8 cellular contexts compared by ENCODE assay signal in the genomic region with DNA sequence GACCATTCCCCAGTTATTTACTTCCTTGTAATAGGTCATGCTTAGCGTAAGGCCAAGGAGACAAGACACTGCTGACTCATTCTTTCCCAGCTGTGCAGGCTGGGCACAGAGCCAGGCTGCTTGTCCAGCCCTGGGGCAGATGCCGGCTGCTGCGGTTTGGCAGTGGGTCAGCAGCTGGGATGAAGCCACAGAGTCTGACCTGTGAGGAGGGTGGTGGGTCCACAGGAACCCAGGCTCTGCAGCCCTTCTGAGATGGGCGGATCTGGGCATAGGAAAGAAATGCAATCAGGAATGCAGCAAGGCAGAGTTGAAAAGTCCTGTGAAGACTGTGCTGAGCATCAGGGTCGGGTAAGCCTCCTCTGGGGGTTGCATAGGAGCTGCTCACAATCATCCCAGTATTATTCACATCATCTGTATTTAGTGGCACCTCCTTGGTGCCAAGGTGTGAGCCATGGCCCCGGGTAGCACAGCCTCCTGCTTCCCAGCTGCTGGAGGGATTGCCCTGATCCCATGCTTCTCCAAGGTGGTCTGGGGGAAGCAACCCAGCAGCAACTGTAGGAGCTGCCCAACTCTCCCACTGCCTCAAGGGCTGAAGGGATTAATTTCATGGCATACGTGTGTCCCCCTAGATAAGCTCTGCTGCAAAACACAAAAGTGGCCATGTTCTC.
DNase-seq lines count a peak whose midpoint lies in the region; ATAC-seq, FAIRE-seq and TF ChIP-seq lines count a peak whose summit lies in the region.

No MANE protein-coding gene starts in this region.

- no peak for TF ChIP-seq POLR2A in body of pancreas (IDR thresholded peaks at IDR 0.05)

- H3K9me2 ChIP-seq in Karpas-422 (replicated peaks; ENCODE audit: insufficient read depth, low read length), result no peaks in the 10 kb centered on the region

- no peaks in the 10 kb centered on the region for H3K36me3 ChIP-seq in Karpas-422 (ENCODE audit: insufficient read depth, low read length)
- H3K36me3 ChIP-seq in body of pancreas (replicated peaks in 1 of 2; ENCODE audit: insufficient read depth in 1 of 2, low read depth in 2 of 2), result no peaks in the 10 kb centered on the region
- no peaks in the 10 kb centered on the region for H3K36me3 ChIP-seq in kidney (ENCODE audit: control insufficient read depth in 1 of 2, insufficient read depth in 2 of 2, low read length in 2 of 2)

- ATAC-seq in GM21526 (IDR thresholded peaks at IDR 0.05; ENCODE audit: low FRiP score, unreplicated experiment) (peak; percentile 34), body of pancreas (peak; percentile 91)

- H3K79me2 ChIP-seq in Karpas-422 (ENCODE audit: low read length), result no peaks in the 10 kb centered on the region

- no peaks in the 10 kb centered on the region for H3K27me3 ChIP-seq in Karpas-422 (ENCODE audit: low read length)
- H3K27me3 ChIP-seq in body of pancreas, result no peaks in the 10 kb centered on the region

- peaks cover 62% of the 10 kb centered on the region for H3K4me1 ChIP-seq in Karpas-422 (ENCODE audit: low read length)
- H3K4me1 ChIP-seq in body of pancreas, result peaks cover 38% of the 10 kb centered on the region
- peaks cover 3 to 22% of the 10 kb centered on the region in 2 donors for H3K4me1 ChIP-seq in kidney (ENCODE audit: control insufficient read depth in 1 of 2, insufficient read depth in 1 of 2, low read depth in 1 of 2, low read length in 2 of 2)

- no peak overlapping the region for H3K27ac ChIP-seq in Karpas-422 (ENCODE audit: low read length)
- H3K27ac ChIP-seq in body of pancreas, result no peak overlapping the region
- H3K27ac ChIP-seq in kidney (ENCODE audit: low read depth in 2 of 2, low read length in 2 of 2), result no peak overlapping the region

- 21 to 29% methylated on average over 7 of the region's 7 CpGs for WGBS in body of pancreas, 2 donors

- no peaks in the 10 kb centered on the region for H3K9me3 ChIP-seq in Karpas-422 (ENCODE audit: low read length)
- H3K9me3 ChIP-seq in body of pancreas, result no peaks in the 10 kb centered on the region
- no peaks in the 10 kb centered on the region for H3K9me3 ChIP-seq in kidney (ENCODE audit: control insufficient read depth in 1 of 2, low read length in 2 of 2)

- peak overlapping the region; percentile 69 for H3K4me2 ChIP-seq in Karpas-422 (ENCODE audit: low read depth, low read length, poor library complexity, severe bottlenecking)

- H2AFZ ChIP-seq in Karpas-422 (ENCODE audit: low read length), result no peak overlapping the region

- FAIRE-seq in kidney (lab: Jason Lieb, UNC), result peak; percentile 61

- H3K9ac ChIP-seq in Karpas-422 (ENCODE audit: low read length) (peak overlapping the region; percentile 27; the same call in 1 of the 2 replicates), kidney (ENCODE audit: low read length in 2 of 2) (no peak overlapping the region)

- intact Hi-C loops in body of pancreas (cut with DNase I), result no loop called here
- intact Hi-C loops in kidney (cut with DNase I), result no loop called here

- H4K20me1 ChIP-seq in Karpas-422 (ENCODE audit: insufficient read depth, low read depth, low read length), result no peaks in the 10 kb centered on the region

- TF ChIP-seq CTCF in body of pancreas (IDR thresholded peaks at IDR 0.05), result no peak
- TF ChIP-seq CTCF in kidney (IDR thresholded peaks at IDR 0.05; ENCODE audit: borderline replicate concordance, extremely low read depth, insufficient read depth), result no peak
- no peak for TF ChIP-seq CTCF in GM20000 (IDR thresholded peaks at IDR 0.05; ENCODE audit: extremely low read depth, missing control alignments)

- H3K4me3 ChIP-seq in Karpas-422 (ENCODE audit: low read length) (peak overlapping the region; percentile 38; the same call in 1 of the 2 replicates), body of pancreas (no peak overlapping the region), kidney (ENCODE audit: low read length in 2 of 2) (no peak overlapping the region)

- DNase-seq in COLO668 (lab: John Stamatoyannopoulos, UW; ENCODE audit: unreplicated experiment) (peak; percentile 91), Karpas-422 (peak; percentile 51), body of pancreas (peak; percentile 82 to 91 (median 90)), kidney (peak; percentile 98), superior temporal gyrus (ENCODE audit: extremely low spot score) (peak; percentile 96), GM20000 (ENCODE audit: low spot score) (no peak)
- no peak for DNase-seq in activated CD4-positive, alpha-beta T cell treated with anti-CD3 and anti-CD28 coated beads for 4 hours

Comparison
In these comparisons a context has a peak if more than half of its experiments do, and no peak if none do; other contexts are left out.
1. DNase-seq: peak in COLO668 (single experiment), Karpas-422 (single experiment), body of pancreas (4 of 4), kidney (single experiment) and superior temporal gyrus (single experiment); none in GM20000 (single experiment) and activated CD4-positive, alpha-beta T cell treated with anti-CD3 and anti-CD28 coated beads for 4 hours (0 of 2).